8 cellular contexts compared by ENCODE assay signal in the genomic region with DNA sequence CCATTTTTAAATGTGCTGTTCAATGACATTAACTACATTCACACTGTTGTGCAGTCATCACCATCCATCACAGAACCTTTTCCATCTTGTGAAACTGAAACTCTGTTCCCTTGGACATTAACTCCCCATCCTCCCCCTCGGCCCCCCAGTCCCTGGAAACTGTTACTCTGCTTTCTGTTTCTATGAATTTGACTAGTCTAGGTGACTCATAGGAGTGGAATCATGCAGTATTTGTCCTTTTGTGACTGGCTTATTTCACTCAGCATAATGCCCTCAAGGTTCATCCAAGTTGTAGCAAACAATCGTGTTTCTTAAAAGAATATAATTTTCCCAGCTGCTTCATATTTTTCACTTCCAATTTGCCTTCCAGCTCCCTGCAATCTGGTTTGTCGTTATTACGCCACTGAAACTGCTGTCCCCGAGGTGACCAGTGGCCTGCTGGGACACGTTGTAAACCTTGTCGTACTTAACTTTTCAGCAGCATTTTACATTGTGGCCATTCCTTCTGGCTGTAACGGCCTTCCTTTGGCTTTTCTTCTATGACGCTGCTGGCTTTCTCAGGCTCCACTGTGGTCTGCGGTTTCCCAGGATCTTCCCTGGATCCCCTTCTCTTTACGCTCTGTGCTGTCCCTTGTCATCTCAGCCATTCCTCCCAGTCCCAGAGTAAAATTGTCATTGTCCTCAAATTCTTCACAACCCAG.
A peak's percentile ranks its signal among the peaks of the same experiment; 100 is the strongest.
DNase-seq lines count a peak whose midpoint lies in the region; ATAC-seq and TF ChIP-seq lines count a peak whose summit lies in the region.

No MANE protein-coding gene starts in this region.

- H3K36me3 Mint-ChIP-seq in activated T-cell treated with anti-CD3 and anti-CD28 coated beads, Interleukin-2, amount 50 U/mL, for 24 hours (ENCODE audit: low read depth) = peaks cover 28% of the 10 kb centered on the region

- no peaks in the 10 kb centered on the region for H3K36me3 ChIP-seq in WERI-Rb-1

- H3K27me3 Mint-ChIP-seq in activated T-cell treated with anti-CD3 and anti-CD28 coated beads, Interleukin-2, amount 50 U/mL, for 24 hours = no peaks in the 10 kb centered on the region

- H3K9me3 ChIP-seq in WERI-Rb-1 (ENCODE audit: severe bottlenecking) = no peaks in the 10 kb centered on the region

- intact Hi-C loops in left colon (cut with DNase I, micrococcal nuclease) = no loop called here

- no peaks in the 10 kb centered on the region for H3K27me3 ChIP-seq in WERI-Rb-1 (ENCODE audit: insufficient read depth, low read depth, severe bottlenecking)

- H3K4me3 Mint-ChIP-seq in activated T-cell treated with anti-CD3 and anti-CD28 coated beads, Interleukin-2, amount 50 U/mL, for 24 hours = no peak overlapping the region

- ATAC-seq in HG02970 (IDR thresholded peaks at IDR 0.05; ENCODE audit: low FRiP score, unreplicated experiment) = no peak
- ATAC-seq in left colon = no peak

- H3K9me3 Mint-ChIP-seq in activated T-cell treated with anti-CD3 and anti-CD28 coated beads, Interleukin-2, amount 50 U/mL, for 24 hours = no peaks in the 10 kb centered on the region

- no peak for TF ChIP-seq CTCF in WERI-Rb-1 (IDR thresholded peaks at IDR 0.05; ENCODE audit: low read depth, low read length)

- no peak overlapping the region for H3K4me3 ChIP-seq in WERI-Rb-1 (ENCODE audit: low read depth, low read length)

- no peaks in the 10 kb centered on the region for H3K4me1 Mint-ChIP-seq in activated T-cell treated with anti-CD3 and anti-CD28 coated beads, Interleukin-2, amount 50 U/mL, for 24 hours (ENCODE audit: low read depth)

- DNase-seq in GM04504 (ENCODE audit: low read depth) = peak; percentile 71
- peak; percentile 41 for DNase-seq in activated T-cell treated with anti-CD3 and anti-CD28 coated beads, Interleukin-2, amount 50 U/mL, for 24 hours
- peak; percentile 25 for DNase-seq in glomerular endothelial cell (ENCODE audit: extremely low read depth, low read depth, low spot score)
- peak; percentile 31 to 44 (median 43) for DNase-seq in stimulated activated CD4-positive, alpha-beta T cell treated with anti-CD3 and anti-CD28 coated beads, Interleukin-12 subunit alpha, Interleukin-12 subunit beta, amount 100 ng/mL, for 48 hours (ENCODE audit: low read depth in 2 of 3, low spot score in 1 of 3)
- no peak for DNase-seq in DMS79 treated with DMSO at 0.1 percent for 48 hours (lab: John Stamatoyannopoulos, UW)
- DNase-seq in WERI-Rb-1 = no peak
- DNase-seq in left colon = no peak

- no peak overlapping the region for H3K27ac Mint-ChIP-seq in activated T-cell treated with anti-CD3 and anti-CD28 coated beads, Interleukin-2, amount 50 U/mL, for 24 hours

- H3K27ac ChIP-seq in WERI-Rb-1 = no peak overlapping the region

Comparison
In these comparisons a context has a peak if more than half of its experiments do, and no peak if none do; other contexts are left out.
1. DNase-seq: peak in GM04504 (single experiment), activated T-cell treated with anti-CD3 and anti-CD28 coated beads, Interleukin-2, amount 50 U/mL, for 24 hours (single experiment), glomerular endothelial cell (single experiment) and stimulated activated CD4-positive, alpha-beta T cell treated with anti-CD3 and anti-CD28 coated beads, Interleukin-12 subunit alpha, Interleukin-12 subunit beta, amount 100 ng/mL, for 48 hours (3 of 3); none in DMS79 treated with DMSO at 0.1 percent for 48 hours (single experiment), WERI-Rb-1 (single experiment) and left colon (0 of 2).